In genomic region chr14:23299558-23299957, GRCh38 we compare ENCODE assay signal across 9 cellular contexts. TPM values are rescaled to one million over a fixed set of nuclear protein-coding genes. Genes with fewer than 3 reads are reported as not detected.
DNase-seq lines count a peak whose midpoint lies in the region; ATAC-seq and TF ChIP-seq lines count a peak whose summit lies in the region.
"Had no signal": no experiment of that assay in that cellular context is flagged by ENCODE, and none has a peak within 500 bp of the region (broad histone marks: within the 10 kb centered on the region; RNA-seq: fewer than 3 reads in every experiment).

No MANE protein-coding gene starts in this region.

- TF ChIP-seq CTCF in OCI-LY3 (IDR thresholded peaks at IDR 0.05; ENCODE audit: low read depth, low read length) (peak; percentile 30), osteoblast (IDR thresholded peaks at IDR 0.05; ENCODE audit: extremely low read depth, low read depth, low read length) (peak; percentile 49)

- no peak for ATAC-seq in activated T-cell treated with anti-CD3 and anti-CD28 coated beads, Interleukin-2, amount 50 U/mL, for 72 hours (replicated peaks in 1 of 2)
- ATAC-seq in GM21447 (IDR thresholded peaks at IDR 0.05; ENCODE audit: unreplicated experiment) (no peak), GM21526 (IDR thresholded peaks at IDR 0.05; ENCODE audit: low FRiP score, unreplicated experiment) (no peak), HG03469 (IDR thresholded peaks at IDR 0.05; ENCODE audit: unreplicated experiment) (no peak)
- ATAC-seq: body of pancreas had no signal

- H3K4me1 Mint-ChIP-seq in activated T-cell treated with anti-CD3 and anti-CD28 coated beads, Interleukin-2, amount 50 U/mL, for 72 hours (ENCODE audit: low read depth) = peaks cover 32% of the 10 kb centered on the region
- peaks cover 37% of the 10 kb centered on the region for H3K4me1 Mint-ChIP-seq in dendritic cell treated with granulocyte-macrophage colony-stimulating factor and Interleukin-4, amounts not matched to agents 40 ng/mL and 50 ng/mL, for 4 days (ENCODE audit: low read depth)

- H3K27ac Mint-ChIP-seq in activated T-cell treated with anti-CD3 and anti-CD28 coated beads, Interleukin-2, amount 50 U/mL, for 72 hours = peak overlapping the region; percentile 79
- H3K27ac Mint-ChIP-seq in dendritic cell treated with granulocyte-macrophage colony-stimulating factor and Interleukin-4, amounts not matched to agents 40 ng/mL and 50 ng/mL, for 4 days = peak overlapping the region; percentile 98

- H3K27me3 ChIP-seq in OCI-LY3 (ENCODE audit: low read depth, low read length) = no peaks in the 10 kb centered on the region
- H3K27me3 ChIP-seq in osteoblast (ENCODE audit: insufficient read depth, low read length) = no peaks in the 10 kb centered on the region
- H3K27me3 ChIP-seq: body of pancreas had no signal

- peak overlapping the region in 1 of 2 donors; percentile 93 for H3K4me3 Mint-ChIP-seq in activated T-cell treated with anti-CD3 and anti-CD28 coated beads, Interleukin-2, amount 50 U/mL, for 72 hours
- peak overlapping the region; percentile 2 for H3K4me3 Mint-ChIP-seq in dendritic cell treated with granulocyte-macrophage colony-stimulating factor and Interleukin-4, amounts not matched to agents 40 ng/mL and 50 ng/mL, for 4 days

- peaks cover under 1% of the 10 kb centered on the region for H3K27me3 Mint-ChIP-seq in activated T-cell treated with anti-CD3 and anti-CD28 coated beads, Interleukin-2, amount 50 U/mL, for 72 hours (ENCODE audit: low read depth)
- H3K27me3 Mint-ChIP-seq in dendritic cell treated with granulocyte-macrophage colony-stimulating factor and Interleukin-4, amounts not matched to agents 40 ng/mL and 50 ng/mL, for 4 days = no peaks in the 10 kb centered on the region

- no peak overlapping the region for H2AFZ ChIP-seq in OCI-LY3 (ENCODE audit: low read depth, low read length)
- H2AFZ ChIP-seq in osteoblast (ENCODE audit: low read length) = no peak overlapping the region

- intact Hi-C loops in dendritic cell treated with granulocyte-macrophage colony-stimulating factor and Interleukin-4, amounts not matched to agents 40 ng/mL and 50 ng/mL, for 4 days (cut with micrococcal nuclease) = no loop called here

- H3K36me3 Mint-ChIP-seq in activated T-cell treated with anti-CD3 and anti-CD28 coated beads, Interleukin-2, amount 50 U/mL, for 72 hours (ENCODE audit: insufficient read depth in 2 of 2) = peaks cover 1% of the 10 kb centered on the region in 2 donors
- H3K36me3 Mint-ChIP-seq in dendritic cell treated with granulocyte-macrophage colony-stimulating factor and Interleukin-4, amounts not matched to agents 40 ng/mL and 50 ng/mL, for 4 days (ENCODE audit: low read depth) = peaks cover 52% of the 10 kb centered on the region

- H3K9me3 ChIP-seq in OCI-LY3 (ENCODE audit: insufficient read depth, low read length) = no peaks in the 10 kb centered on the region
- H3K9me3 ChIP-seq in osteoblast (ENCODE audit: low read depth, low read length) = no peaks in the 10 kb centered on the region
- H3K9me3 ChIP-seq: body of pancreas had no signal

- H3K36me3 ChIP-seq in OCI-LY3 (replicated peaks; ENCODE audit: low read depth, low read length) (peaks cover 28% of the 10 kb centered on the region), osteoblast (ENCODE audit: insufficient read depth, low read length) (no peaks in the 10 kb centered on the region)

- DNase-seq in activated T-cell treated with anti-CD3 and anti-CD28 coated beads, Interleukin-2, amount 50 U/mL, for 72 hours = no peak
- DNase-seq in activated T-cell treated with anti-CD3 and anti-CD28 coated beads for 4 hours = no peak
- DNase-seq in osteoblast (ENCODE audit: insufficient read length, low spot score, missing footprints) = no peak

- H3K4me3 ChIP-seq in OCI-LY3 (ENCODE audit: low read length) (peak overlapping the region; percentile 51), osteoblast (ENCODE audit: insufficient read depth, low read length) (no peak overlapping the region)
- H3K4me3 ChIP-seq: body of pancreas had no signal

- H3K4me2 ChIP-seq in OCI-LY3 (ENCODE audit: low read length) (peak overlapping the region; percentile 96), osteoblast (ENCODE audit: insufficient read depth, low read length) (peak overlapping the region; percentile 89)

- no peaks in the 10 kb centered on the region for H3K9me3 Mint-ChIP-seq in activated T-cell treated with anti-CD3 and anti-CD28 coated beads, Interleukin-2, amount 50 U/mL, for 72 hours
- H3K9me3 Mint-ChIP-seq in dendritic cell treated with granulocyte-macrophage colony-stimulating factor and Interleukin-4, amounts not matched to agents 40 ng/mL and 50 ng/mL, for 4 days = no peaks in the 10 kb centered on the region

- H3K9ac ChIP-seq in OCI-LY3 (ENCODE audit: low read length) = no peak overlapping the region

- H3K4me1 ChIP-seq in OCI-LY3 (ENCODE audit: low read length) (peaks cover 33% of the 10 kb centered on the region), osteoblast (ENCODE audit: insufficient read depth, low read length) (peaks cover 38% of the 10 kb centered on the region)

- H3K27ac ChIP-seq in OCI-LY3 (ENCODE audit: low read length) (peak overlapping the region; percentile 24), osteoblast (ENCODE audit: low read depth, low read length) (peak overlapping the region; percentile 90)

- H4K20me1 ChIP-seq in OCI-LY3 (ENCODE audit: insufficient read depth, low read length) (no peaks in the 10 kb centered on the region), osteoblast (ENCODE audit: insufficient read depth, low read length) (no peaks in the 10 kb centered on the region)

- H3K79me2 ChIP-seq in OCI-LY3 (ENCODE audit: low read length) (peaks cover 12% of the 10 kb centered on the region), osteoblast (ENCODE audit: insufficient read depth, low read length) (peaks cover 5% of the 10 kb centered on the region)

RNA-seq across cellular contexts. Expression of gene PPP1R3E, which starts 3.1 kb away (rescaled TPM):
- total RNA-seq in activated T-cell treated with anti-CD3 and anti-CD28 coated beads, Interleukin-2, amount 50 U/mL, for 72 hours = 10 to 100 TPM; 30.2 to 37.4 TPM
- 7.6 and 9.1 TPM in 2 replicates for total RNA-seq in osteoblast

RNA-seq across cellular contexts. Expression of gene BCL2L2, which starts 7.1 kb away (rescaled TPM):
- total RNA-seq in activated T-cell treated with anti-CD3 and anti-CD28 coated beads, Interleukin-2, amount 50 U/mL, for 72 hours = 1 to 10 TPM; 2.7 to 3.2 TPM
- 19.5 and 21.2 TPM in 2 replicates for total RNA-seq in osteoblast

RNA-seq across cellular contexts. Expression of gene HOMEZ, which starts 13.6 kb away (rescaled TPM):
- 10 to 100 TPM; 11.8 to 12.6 TPM for total RNA-seq in activated T-cell treated with anti-CD3 and anti-CD28 coated beads, Interleukin-2, amount 50 U/mL, for 72 hours
- 5.4 and 8.0 TPM in 2 replicates for total RNA-seq in osteoblast

RNA-seq across cellular contexts. Expression of gene PABPN1, which starts 21.7 kb away (rescaled TPM):
- 100 to 1,000 TPM; 188 to 189 TPM for total RNA-seq in activated T-cell treated with anti-CD3 and anti-CD28 coated beads, Interleukin-2, amount 50 U/mL, for 72 hours
- total RNA-seq in osteoblast = 42.3 and 51.9 TPM in 2 replicates

RNA-seq across cellular contexts. Expression of gene SLC22A17, which starts 53.1 kb away (rescaled TPM):
- total RNA-seq in activated T-cell treated with anti-CD3 and anti-CD28 coated beads, Interleukin-2, amount 50 U/mL, for 72 hours = 1 to 10 TPM; 6.3 to 8.6 TPM
- 18.1 and 19.7 TPM in 2 replicates for total RNA-seq in osteoblast
